ENCODE assay signal across 12 cellular contexts in genomic region chr19:45630463-45630862, GRCh38. TPM values are rescaled to one million over a fixed set of nuclear protein-coding genes. Genes with fewer than 3 reads are reported as not detected.
DNase-seq lines count a peak whose midpoint lies in the region; ATAC-seq and TF ChIP-seq lines count a peak whose summit lies in the region.
"Had no signal": no experiment of that assay in that cellular context is flagged by ENCODE, and none has a peak within 500 bp of the region (broad histone marks: within the 10 kb centered on the region; RNA-seq: fewer than 3 reads in every experiment).

No MANE protein-coding gene starts in this region.

- H3K36me3 Mint-ChIP-seq in immature natural killer cell, result peaks cover 0 to 2% (median 2%) of the 10 kb centered on the region in 3 donors

- H3K27me3 ChIP-seq in HCT116 (ENCODE audit: insufficient read depth, low read length) (no peaks in the 10 kb centered on the region), upper lobe of left lung (no peaks in the 10 kb centered on the region)
- H3K27me3 ChIP-seq: heart right ventricle had no signal

- no peak for TF ChIP-seq EP300 in upper lobe of left lung (IDR thresholded peaks at IDR 0.05)

- no peak for TF ChIP-seq POLR2A in HCT116 (IDR thresholded peaks at IDR 0.05; ENCODE audit: borderline replicate concordance, extremely low read depth, insufficient read depth, insufficient read length)
- no peak for TF ChIP-seq POLR2A in upper lobe of left lung (IDR thresholded peaks at IDR 0.05)

- H3K9me3 ChIP-seq in HCT116 (ENCODE audit: control insufficient read depth in 1 of 2, insufficient read depth in 1 of 2, low read depth in 1 of 2, low read length in 2 of 2), result no peaks in the 10 kb centered on the region
- H3K9me3 ChIP-seq in upper lobe of left lung, result no peaks in the 10 kb centered on the region
- H3K9me3 ChIP-seq: heart right ventricle had no signal

- peaks cover 3 to 10% of the 10 kb centered on the region in 2 experiments; a peak in 2 of 4 replicates for H3K36me3 ChIP-seq in HCT116 (ENCODE audit: control insufficient read depth in 1 of 2, insufficient read depth in 2 of 2, low read length in 2 of 2)
- peaks cover 10 to 43% (median 23%) of the 10 kb centered on the region in 4 donors for H3K36me3 ChIP-seq in upper lobe of left lung

- CTCF ChIA-PET in HCT116 (lab: Charles Lee), result interaction anchor here (0.9 to 2.2 kb wide), 3 partner anchors 12 to 72 kb away, joined by 3 to 16 read pairs (median 4); no protein-coding TSS in a partner anchor

- H3K4me1 Mint-ChIP-seq in immature natural killer cell, result peaks cover 0 to under 1% of the 10 kb centered on the region in 2 donors

- no peak for TF ChIP-seq RAD21 in HCT116 (IDR thresholded peaks at IDR 0.05; ENCODE audit: low read depth)

- ATAC-seq in HCT116, result peak; percentile 61
- ATAC-seq in upper lobe of left lung (ENCODE audit: low FRiP score in 2 of 2), result no peak
- no peak for ATAC-seq in HG02642 (IDR thresholded peaks at IDR 0.05; ENCODE audit: poor library complexity, unreplicated experiment)
- ATAC-seq: activated CD8-positive, alpha-beta memory T cell treated with anti-CD3 and anti-CD28 coated beads, Interleukin-2, amount 10 ng/mL, durations not matched to agents 7 days and 5 days; heart right ventricle had no signal

- peaks cover 1 to 4% (median 2%) of the 10 kb centered on the region in 3 donors for H3K27me3 Mint-ChIP-seq in immature natural killer cell (ENCODE audit: low read depth in 3 of 3)
- H3K27me3 Mint-ChIP-seq: activated CD8-positive, alpha-beta memory T cell treated with anti-CD3 and anti-CD28 coated beads, Interleukin-2, amount 10 ng/mL, durations not matched to agents 7 days and 5 days; type B pancreatic cell had no signal

- H2AFZ ChIP-seq in HCT116 (ENCODE audit: low read depth, low read length, poor library complexity, severe bottlenecking), result no peak overlapping the region

- H3K9me2 ChIP-seq in HCT116 (ENCODE audit: insufficient read depth), result no peaks in the 10 kb centered on the region

- no peaks in the 10 kb centered on the region for H3K79me2 ChIP-seq in HCT116 (ENCODE audit: insufficient read depth, low read length)

- no peaks in the 10 kb centered on the region for H3K9me3 Mint-ChIP-seq in immature natural killer cell
- H3K9me3 Mint-ChIP-seq: type B pancreatic cell had no signal

- intact Hi-C loops in HCT116 (cut with micrococcal nuclease), result loop anchor here (2.0 kb wide), 1 partner anchor 14 kb away; no protein-coding TSS in a partner anchor

- H3K4me1 ChIP-seq in HCT116 (ENCODE audit: control insufficient read depth in 1 of 2, insufficient read depth in 2 of 2, low read length in 2 of 2) (peaks cover 32 to 47% of the 10 kb centered on the region in 2 experiments), upper lobe of left lung (peaks cover 0 to 9% (median 0%) of the 10 kb centered on the region in 4 donors)

- DNase-seq in COLO829 (ENCODE audit: low spot score) (peak; percentile 94), HCT116 (ENCODE audit: low read depth, low spot score) (peak; percentile 67), SW480 (ENCODE audit: low spot score) (peak; percentile 98), glomerular visceral epithelial cell (ENCODE audit: extremely low spot score) (peak; percentile 67), immature natural killer cell (no peak), upper lobe of left lung (no peak), COR-L47 (lab: John Stamatoyannopoulos, UW) (no peak)
- DNase-seq: activated CD8-positive, alpha-beta memory T cell treated with anti-CD3 and anti-CD28 coated beads, Interleukin-2, amount 10 ng/mL, durations not matched to agents 7 days and 5 days; heart right ventricle had no signal

- RAD21 ChIA-PET in HCT116 (lab: Charles Lee; ENCODE audit: low non-redundant PET in 1 of 2, low total read pairs in 2 of 2, uncharacterized antibody in 2 of 2, unreplicated experiment in 2 of 2), result interaction anchor here in 1 of 2 experiments (1.0 kb wide), 1 partner anchor 12 kb away, joined by 3 read pairs; no protein-coding TSS in a partner anchor

- H3K9ac ChIP-seq in HCT116 (ENCODE audit: low read length), result no peak overlapping the region

- TF ChIP-seq CTCF in HCT116 (IDR thresholded peaks at IDR 0.05 in 2 of 3, conservative IDR thresholded peaks at IDR 0.05 in 1 of 3; ENCODE audit: borderline replicate concordance in 1 of 3, insufficient read depth in 1 of 3, low read depth in 2 of 3, low read length in 2 of 3) (no peak), upper lobe of left lung (IDR thresholded peaks at IDR 0.05) (no peak)

- POLR2A ChIA-PET in HCT116 (lab: Charles Lee), result interaction anchor here (0.7 to 1.9 kb wide), 6 partner anchors 11 to 163 kb away, joined by 3 to 14 read pairs (median 8); partner anchors contain the start of gene FOSB

- H3K27ac ChIP-seq in HCT116 (ENCODE audit: low read depth, low read length) (peak overlapping the region; percentile 69), upper lobe of left lung (no peak overlapping the region)
- H3K27ac ChIP-seq: heart right ventricle had no signal

- H3K4me3 Mint-ChIP-seq in immature natural killer cell, result no peak overlapping the region
- H3K4me3 Mint-ChIP-seq: activated CD8-positive, alpha-beta memory T cell treated with anti-CD3 and anti-CD28 coated beads, Interleukin-2, amount 10 ng/mL, durations not matched to agents 7 days and 5 days; type B pancreatic cell had no signal

- H3K4me3 ChIP-seq in HCT116 (replicated peaks in 1 of 2; ENCODE audit: low read depth in 1 of 2, low read length in 2 of 2) (no peak overlapping the region), upper lobe of left lung (no peak overlapping the region)
- H3K4me3 ChIP-seq: heart right ventricle, skin epidermis had no signal

- no TSS peak for BruUV-seq in HCT116 (replicated peaks; lab: Mats Ljungman, UMichigan)

- H4K20me1 ChIP-seq in HCT116 (ENCODE audit: insufficient read depth), result no peaks in the 10 kb centered on the region

- 84 to 94% methylated on average over 2 of the region's 2 CpGs for WGBS in upper lobe of left lung, 2 donors

- H3K27ac Mint-ChIP-seq in immature natural killer cell, result peak overlapping the region in 1 of 6 donors; percentile 59
- H3K27ac Mint-ChIP-seq: type B pancreatic cell had no signal

- H3K4me2 ChIP-seq in HCT116 (ENCODE audit: low read length), result peak overlapping the region; percentile 42

TF ChIP-seq in HCT116, 20 proteins besides CTCF, POLR2A, EP300 and RAD21:
- TF ChIP-seq YY1 (IDR thresholded peaks at IDR 0.05; ENCODE audit: extremely low read depth, insufficient replicate concordance, low read depth, low read length) (no peak), EGR1 (IDR thresholded peaks at IDR 0.05; ENCODE audit: low read depth) (no peak), CBX3 (IDR thresholded peaks at IDR 0.05; ENCODE audit: low read depth) (no peak), ELF1 (IDR thresholded peaks at IDR 0.05; ENCODE audit: borderline replicate concordance, low read depth) (no peak), JUND (IDR thresholded peaks at IDR 0.05) (peak; percentile 39; the same call in 1 of the 2 replicates), FOSL1 (IDR thresholded peaks at IDR 0.05; ENCODE audit: low read depth) (peak; percentile 53; the same call in 1 of the 2 replicates)
TF ChIP-seq in HCT116: peak in this region for 2.

RNA-seq across cellular contexts. Expression of gene EML2, which starts 8.7 kb away (rescaled TPM):
- total RNA-seq in HCT116 (2021; ENCODE audit: unreplicated experiment), result 131 TPM
- 132 and 168 TPM in 2 replicates for polyA plus RNA-seq in HCT116 (2012)
- polyA plus RNA-seq in immature natural killer cell, result 10 to 100 TPM; 11.9 to 24.7 (median 14.2) TPM
- total RNA-seq in upper lobe of left lung, result 10 to 100 TPM; 34.1 to 70.2 (median 48.2) TPM

RNA-seq across cellular contexts. Expression of gene GPR4, which starts 28.5 kb away (rescaled TPM):
- 0.10 TPM for total RNA-seq in HCT116 (2021; ENCODE audit: unreplicated experiment)
- polyA plus RNA-seq in HCT116 (2012), result 0.04 and 0.13 TPM in 2 replicates
- not detected for polyA plus RNA-seq in immature natural killer cell
- total RNA-seq in upper lobe of left lung, result 10 to 100 TPM in 2 of 6 donors, 1 to 10 TPM in 4; 1.0 to 22.1 (median 6.8) TPM
- total RNA-seq: activated CD8-positive, alpha-beta memory T cell treated with anti-CD3 and anti-CD28 coated beads, Interleukin-2, amount 10 ng/mL, durations not matched to agents 7 days and 5 days had no signal

RNA-seq across cellular contexts. Expression of gene GIPR, which starts 37.6 kb away (rescaled TPM):
- total RNA-seq in HCT116 (2021; ENCODE audit: unreplicated experiment) (14.1 TPM), upper lobe of left lung (10 to 100 TPM in 1 of 6 donors, 1 to 10 TPM in 5; 2.9 to 17.8 (median 6.0) TPM)
- polyA plus RNA-seq in HCT116 (2012), result 9.9 and 10.3 TPM in 2 replicates
- under 1 TPM in 2 of 3 donors, not detected in 1; 0.18 to 0.34 TPM for polyA plus RNA-seq in immature natural killer cell

RNA-seq across cellular contexts. Expression of gene OPA3, which starts 45.9 kb away (rescaled TPM):
- total RNA-seq in HCT116 (2021; ENCODE audit: unreplicated experiment) (11.1 TPM), upper lobe of left lung (10 to 100 TPM in 5 of 6 donors, 1 to 10 TPM in 1; 9.9 to 14.3 (median 12.7) TPM)
- polyA plus RNA-seq in HCT116 (2012), result 9.3 and 9.9 TPM in 2 replicates
- polyA plus RNA-seq in immature natural killer cell, result 10 to 100 TPM in 1 of 3 donors, 1 to 10 TPM in 1, not detected in 1; 3.3 to 18.4 TPM

Comparison
In these comparisons a context has a peak if more than half of its experiments do, and no peak if none do; other contexts are left out.
1. DNase-seq: peak in COLO829 (single experiment), HCT116 (single experiment), SW480 (single experiment) and glomerular visceral epithelial cell (single experiment); none in immature natural killer cell (0 of 3), upper lobe of left lung (0 of 2) and COR-L47 (single experiment).